Comparison of ENCODE assay signal across 2 cellular contexts in genomic region chr1:6180578-6181311, GRCh38.
A peak's percentile ranks its signal among the peaks of the same experiment; 100 is the strongest.
TF ChIP-seq lines count a peak whose summit lies in the region.

No MANE protein-coding gene starts in this region.

TF ChIP-seq in IMR-90, 13 proteins besides CTCF, POLR2A, EP300 and RAD21:
- no peak for TF ChIP-seq RCOR1 (IDR thresholded peaks at IDR 0.05; ENCODE audit: insufficient replicate concordance, low read length)
- TF ChIP-seq, protein P1, sequence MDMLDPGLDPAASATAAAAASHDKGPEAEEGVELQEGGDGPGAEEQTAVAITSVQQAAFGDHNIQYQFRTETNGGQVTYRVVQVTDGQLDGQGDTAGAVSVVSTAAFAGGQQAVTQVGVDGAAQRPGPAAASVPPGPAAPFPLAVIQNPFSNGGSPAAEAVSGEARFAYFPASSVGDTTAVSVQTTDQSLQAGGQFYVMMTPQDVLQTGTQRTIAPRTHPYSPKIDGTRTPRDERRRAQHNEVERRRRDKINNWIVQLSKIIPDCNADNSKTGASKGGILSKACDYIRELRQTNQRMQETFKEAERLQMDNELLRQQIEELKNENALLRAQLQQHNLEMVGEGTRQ (IDR thresholded peaks at IDR 0.05; ENCODE audit: low read depth, low read length) = no peak
- no peak for TF ChIP-seq BHLHE40 (IDR thresholded peaks at IDR 0.05; ENCODE audit: low read depth, low read length)
- TF ChIP-seq NFE2L2 (IDR thresholded peaks at IDR 0.05; ENCODE audit: low read depth, low read length) = no peak
- TF ChIP-seq MAFK (IDR thresholded peaks at IDR 0.05; ENCODE audit: low read depth, low read length) = no peak
- no peak for TF ChIP-seq RFX5 (IDR thresholded peaks at IDR 0.05; ENCODE audit: low read depth, low read length)
- TF ChIP-seq CEBPB (IDR thresholded peaks at IDR 0.05; ENCODE audit: low read depth, low read length) = no peak
- no peak for TF ChIP-seq MAZ (IDR thresholded peaks at IDR 0.05; ENCODE audit: borderline replicate concordance, low read depth, low read length)
- no peak for TF ChIP-seq CHD1 (IDR thresholded peaks at IDR 0.05; ENCODE audit: low read depth, low read length)
- TF ChIP-seq FOS (IDR thresholded peaks at IDR 0.05; ENCODE audit: low read depth, low read length) = no peak

TF ChIP-seq in H1, 55 proteins besides CTCF, POLR2A, EP300 and RAD21:
- peak; percentile 75 for TF ChIP-seq E2F6 (IDR thresholded peaks at IDR 0.05)
- no peak for TF ChIP-seq ZNF274 (IDR thresholded peaks at IDR 0.05; ENCODE audit: borderline replicate concordance, extremely low read depth, low read length)
- TF ChIP-seq SUZ12 (IDR thresholded peaks at IDR 0.05; ENCODE audit: low read length) = peak; percentile 64; the same call in 1 of the 2 replicates
- peak; percentile 55; the same call in 1 of the 2 replicates for TF ChIP-seq YY1 (IDR thresholded peaks at IDR 0.05; ENCODE audit: low read depth, low read length)
- 0 out of 2 replicates have a peak, but pooled peaks have one; percentile 11 for TF ChIP-seq RBBP5 (IDR thresholded peaks at IDR 0.05; ENCODE audit: borderline replicate concordance, low read depth, low read length)
- no peak for TF ChIP-seq RNF2 (IDR thresholded peaks at IDR 0.05; ENCODE audit: borderline replicate concordance, low read depth, low read length, missing control alignments, poor library complexity, severe bottlenecking)
- TF ChIP-seq EZH2 (IDR thresholded peaks at IDR 0.05; ENCODE audit: low read depth, low read length, severe bottlenecking) = peak; percentile 50
- TF ChIP-seq, protein P2, sequence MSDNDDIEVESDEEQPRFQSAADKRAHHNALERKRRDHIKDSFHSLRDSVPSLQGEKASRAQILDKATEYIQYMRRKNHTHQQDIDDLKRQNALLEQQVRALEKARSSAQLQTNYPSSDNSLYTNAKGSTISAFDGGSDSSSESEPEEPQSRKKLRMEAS (IDR thresholded peaks at IDR 0.05) = peak; percentile 41; the same call in 1 of the 2 replicates
